11 cellular contexts compared by ENCODE assay signal in genomic region chr4:145909773-145910172, GRCh38. TPM values are rescaled to one million over a fixed set of nuclear protein-coding genes. Genes with fewer than 3 reads are reported as not detected.
DNase-seq lines count a peak whose midpoint lies in the region; ATAC-seq and TF ChIP-seq lines count a peak whose summit lies in the region.
"Had no signal": no experiment of that assay in that cellular context is flagged by ENCODE, and none has a peak within 500 bp of the region (broad histone marks: within the 10 kb centered on the region; RNA-seq: fewer than 3 reads in every experiment).

No MANE protein-coding gene starts in this region.

- H3K4me3 ChIP-seq in esophagus squamous epithelium (peak overlapping the region in 3 of 4 donors; percentile 26 to 44 (median 31)), mucosa of descending colon (no peak overlapping the region)

- no peak for ATAC-seq in natural killer cell
- no peak for ATAC-seq in natural killer cell treated with Interleukin-12 subunit alpha and Interleukin-12 subunit beta and Interleukin-15 and Interleukin-18, amount 100 ng/mL, for 72 hours
- peak; percentile 80 for ATAC-seq in mucosa of descending colon
- ATAC-seq in GM21529 (IDR thresholded peaks at IDR 0.05; ENCODE audit: unreplicated experiment) = no peak
- no peak for ATAC-seq in HG02588 (IDR thresholded peaks at IDR 0.05; ENCODE audit: unreplicated experiment)
- ATAC-seq: activated T-cell treated with anti-CD3 and anti-CD28 coated beads, Interleukin-2, amount 50 U/mL, for 72 hours; T-helper 17 cell had no signal

- peak overlapping the region in 1 of 4 donors; percentile 47 for H3K27ac ChIP-seq in esophagus squamous epithelium

- intact Hi-C loops in natural killer cell (cut with micrococcal nuclease) = no loop called here
- intact Hi-C loops in esophagus squamous epithelium (cut with DNase I) = no loop called here
- intact Hi-C loops in mucosa of descending colon (cut with DNase I, micrococcal nuclease) = no loop called here

- H3K4me1 Mint-ChIP-seq in natural killer cell = peaks cover 36 to 51% of the 10 kb centered on the region in 2 donors
- H3K4me1 Mint-ChIP-seq in natural killer cell treated with Interleukin-12 subunit alpha and Interleukin-12 subunit beta and Interleukin-15 and Interleukin-18, amount 100 ng/mL, for 72 hours (ENCODE audit: low read depth in 2 of 2) = peaks cover 29 to 33% of the 10 kb centered on the region in 2 donors

- no peaks in the 10 kb centered on the region for H3K36me3 Mint-ChIP-seq in natural killer cell
- no peaks in the 10 kb centered on the region for H3K36me3 Mint-ChIP-seq in natural killer cell treated with Interleukin-12 subunit alpha and Interleukin-12 subunit beta and Interleukin-15 and Interleukin-18, amount 100 ng/mL, for 72 hours

- no peaks in the 10 kb centered on the region for H3K9me3 Mint-ChIP-seq in natural killer cell
- no peaks in the 10 kb centered on the region for H3K9me3 Mint-ChIP-seq in natural killer cell treated with Interleukin-12 subunit alpha and Interleukin-12 subunit beta and Interleukin-15 and Interleukin-18, amount 100 ng/mL, for 72 hours
- H3K9me3 Mint-ChIP-seq: activated T-cell treated with anti-CD3 and anti-CD28 coated beads, Interleukin-2, amount 50 U/mL, for 72 hours had no signal

- no peaks in the 10 kb centered on the region for H3K9me3 ChIP-seq in esophagus squamous epithelium
- no peaks in the 10 kb centered on the region for H3K9me3 ChIP-seq in mucosa of descending colon

- H3K36me3 ChIP-seq in esophagus squamous epithelium = no peaks in the 10 kb centered on the region
- H3K36me3 ChIP-seq in mucosa of descending colon (ENCODE audit: low read depth) = no peaks in the 10 kb centered on the region

- no peaks in the 10 kb centered on the region for H3K27me3 ChIP-seq in esophagus squamous epithelium

- peak overlapping the region; percentile 28 for H3K4me3 Mint-ChIP-seq in natural killer cell
- H3K4me3 Mint-ChIP-seq in natural killer cell treated with Interleukin-12 subunit alpha and Interleukin-12 subunit beta and Interleukin-15 and Interleukin-18, amount 100 ng/mL, for 72 hours = no peak overlapping the region
- H3K4me3 Mint-ChIP-seq: activated T-cell treated with anti-CD3 and anti-CD28 coated beads, Interleukin-2, amount 50 U/mL, for 72 hours; T-helper 17 cell had no signal

- no peaks in the 10 kb centered on the region for H3K27me3 Mint-ChIP-seq in natural killer cell (ENCODE audit: low read depth in 2 of 2)
- no peaks in the 10 kb centered on the region for H3K27me3 Mint-ChIP-seq in natural killer cell treated with Interleukin-12 subunit alpha and Interleukin-12 subunit beta and Interleukin-15 and Interleukin-18, amount 100 ng/mL, for 72 hours
- H3K27me3 Mint-ChIP-seq: T-helper 17 cell had no signal

- H3K27ac Mint-ChIP-seq in natural killer cell = no peak overlapping the region
- no peak overlapping the region for H3K27ac Mint-ChIP-seq in natural killer cell treated with Interleukin-12 subunit alpha and Interleukin-12 subunit beta and Interleukin-15 and Interleukin-18, amount 100 ng/mL, for 72 hours
- H3K27ac Mint-ChIP-seq: activated T-cell treated with anti-CD3 and anti-CD28 coated beads, Interleukin-2, amount 50 U/mL, for 72 hours; T-helper 17 cell had no signal

- peaks cover 0 to 25% (median 3%) of the 10 kb centered on the region in 3 donors for H3K4me1 ChIP-seq in esophagus squamous epithelium
- peaks cover 7% of the 10 kb centered on the region for H3K4me1 ChIP-seq in mucosa of descending colon (ENCODE audit: low read depth)

- TF ChIP-seq POLR2A in esophagus squamous epithelium (IDR thresholded peaks at IDR 0.05) = no peak

- DNase-seq in natural killer cell (no peak), esophagus squamous epithelium (lab: John Stamatoyannopoulos, UW) (no peak), mucosa of descending colon (peak in 2 of 3 donors; percentile 62 to 85), NOMO-1 treated with DMSO at 0.1 percent for 48 hours (lab: John Stamatoyannopoulos, UW; ENCODE audit: unreplicated experiment) (no peak), SHP77 treated with DMSO at 0.1 percent for 48 hours (lab: John Stamatoyannopoulos, UW) (no peak)
- no peak for DNase-seq in natural killer cell treated with Interleukin-12 subunit alpha and Interleukin-12 subunit beta and Interleukin-15 and Interleukin-18, amount 100 ng/mL, for 72 hours (ENCODE audit: low spot score)
- DNase-seq: activated T-cell treated with anti-CD3 and anti-CD28 coated beads, Interleukin-2, amount 50 U/mL, for 72 hours; NCI-H69; T-helper 17 cell had no signal

- TF ChIP-seq CTCF in natural killer cell (IDR thresholded peaks at IDR 0.05) (no peak), esophagus squamous epithelium (IDR thresholded peaks at IDR 0.05) (no peak), mucosa of descending colon (IDR thresholded peaks at IDR 0.05) (no peak)

- WGBS in esophagus squamous epithelium, 2 donors = 76% methylated on average over 12 of the region's 12 CpGs

RNA-seq across cellular contexts. Expression of gene ZNF827, which starts 28.9 kb away (rescaled TPM):
- total RNA-seq in natural killer cell = 10 to 100 TPM; 25.8 to 35.5 (median 32.9) TPM
- 10 to 100 TPM; 11.8 to 40.5 TPM for total RNA-seq in natural killer cell treated with Interleukin-12 subunit alpha and Interleukin-12 subunit beta and Interleukin-15 and Interleukin-18, amount 100 ng/mL, for 72 hours
- 10 to 100 TPM in 1 of 4 donors, 1 to 10 TPM in 3; 5.2 to 11.0 (median 6.4) TPM for total RNA-seq in esophagus squamous epithelium
- total RNA-seq in mucosa of descending colon = 10 to 100 TPM; 21.9 to 37.4 (median 29.7) TPM

Comparison
In these comparisons a context has a peak if more than half of its experiments do, and no peak if none do; other contexts are left out.
1. DNase-seq: peak in mucosa of descending colon (2 of 3); none in natural killer cell (single experiment), natural killer cell treated with Interleukin-12 subunit alpha and Interleukin-12 subunit beta and Interleukin-15 and Interleukin-18, amount 100 ng/mL, for 72 hours (single experiment), esophagus squamous epithelium (single experiment), NOMO-1 treated with DMSO at 0.1 percent for 48 hours (single experiment) and SHP77 treated with DMSO at 0.1 percent for 48 hours (single experiment).